ENCODE assay signal across 8 cellular contexts in genomic region chr20:50116368-50116999, GRCh38. TPM values are rescaled to one million over a fixed set of nuclear protein-coding genes. Genes with fewer than 3 reads are reported as not detected.
A peak's percentile ranks its signal among the peaks of the same experiment; 100 is the strongest.
DNase-seq lines count a peak whose midpoint lies in the region; ATAC-seq and TF ChIP-seq lines count a peak whose summit lies in the region.

No MANE protein-coding gene starts in this region.

- no peak for TF ChIP-seq POLR2A in vagina (IDR thresholded peaks at IDR 0.05)

- H3K4me1 ChIP-seq in mesodermal cell (ENCODE audit: control insufficient read depth, insufficient read depth, low read length, poor library complexity, severe bottlenecking) (peaks cover 14% of the 10 kb centered on the region), vagina (peaks cover 49% of the 10 kb centered on the region)

- 91 to 92% methylated on average over 14 to 16 of the region's 19 CpGs for WGBS in mesodermal cell (ENCODE audit: insufficient coverage in 2 of 2), 2 experiments

- TF ChIP-seq CTCF in brain (conservative IDR thresholded peaks at IDR 0.05) (no peak), vagina (IDR thresholded peaks at IDR 0.05) (no peak)

- peak; percentile 63 for DNase-seq in cardiac septum (ENCODE audit: low spot score)
- DNase-seq in Right ventricle myocardium inferior (ENCODE audit: missing footprints): no peak
- DNase-seq in vagina (ENCODE audit: extremely low spot score in 2 of 2): no peak
- no peak for DNase-seq in SW480 (ENCODE audit: low spot score)

- peak overlapping the region; percentile 88 to 98 (median 95) for H3K4me3 Mint-ChIP-seq in brain

- H3K4me3 ChIP-seq in mesodermal cell (ENCODE audit: extremely low read depth, insufficient read depth, low read length, poor library complexity, severe bottlenecking): peak overlapping the region; percentile 53
- H3K4me3 ChIP-seq in vagina: peak overlapping the region; percentile 39 to 46

- no peaks in the 10 kb centered on the region for H3K27me3 Mint-ChIP-seq in brain

- H3K36me3 ChIP-seq in mesodermal cell (ENCODE audit: control insufficient read depth, insufficient read depth, low read length) (no peaks in the 10 kb centered on the region), vagina (no peaks in the 10 kb centered on the region)

- no peaks in the 10 kb centered on the region for H3K27me3 ChIP-seq in vagina

- peaks cover 51% of the 10 kb centered on the region for H3K4me1 Mint-ChIP-seq in brain

- H3K36me3 Mint-ChIP-seq in brain: peaks cover 3% of the 10 kb centered on the region

- intact Hi-C loops in cardiac septum (cut with DNase I): no loop called here
- intact Hi-C loops in Right ventricle myocardium inferior (cut with DNase I): loop anchor here (10.0 kb wide), 1 partner anchor 618 kb away; the partner anchor contains the start of gene PARD6B
- intact Hi-C loops in vagina (cut with DNase I): no loop called here

- H3K9me3 Mint-ChIP-seq in brain: no peaks in the 10 kb centered on the region

- H3K27ac ChIP-seq in mesodermal cell (ENCODE audit: low read depth, low read length, severe bottlenecking) (peak overlapping the region; percentile 49), vagina (peak overlapping the region; percentile 52)

- H3K27ac Mint-ChIP-seq in brain: peak overlapping the region; percentile 88 to 96 (median 94)

- H3K9me3 ChIP-seq in mesodermal cell (ENCODE audit: control insufficient read depth, low read length): no peaks in the 10 kb centered on the region
- no peaks in the 10 kb centered on the region for H3K9me3 ChIP-seq in vagina

- ATAC-seq in Right ventricle myocardium inferior (no peak), GM18873 (IDR thresholded peaks at IDR 0.05; ENCODE audit: low FRiP score, unreplicated experiment) (no peak), HG02852 (IDR thresholded peaks at IDR 0.05; ENCODE audit: unreplicated experiment) (no peak)

RNA-seq across cellular contexts. Expression of gene UBE2V1, which starts 3.5 kb away (rescaled TPM):
- 70.3 TPM for total RNA-seq in cardiac septum
- 74.3 TPM for total RNA-seq in Right ventricle myocardium inferior
- 166 TPM for polyA plus RNA-seq in brain (ENCODE audit: insufficient read depth, low read depth, low replicate concordance)
- polyA plus RNA-seq in mesodermal cell (2013, experiment 1 of 2): 144 TPM
- 165 TPM for polyA plus RNA-seq in mesodermal cell (2013, experiment 2 of 2)
- total RNA-seq in vagina: 74.2 TPM

RNA-seq across cellular contexts. Expression of gene PEDS1, which starts 37.0 kb away (rescaled TPM):
- total RNA-seq in cardiac septum: 15.2 TPM
- total RNA-seq in Right ventricle myocardium inferior: 31.2 TPM
- polyA plus RNA-seq in brain (ENCODE audit: insufficient read depth, low read depth, low replicate concordance): 45.1 TPM
- 40.5 TPM for polyA plus RNA-seq in mesodermal cell (2013, experiment 1 of 2)
- 35.7 TPM for polyA plus RNA-seq in mesodermal cell (2013, experiment 2 of 2)
- total RNA-seq in vagina: 25.5 TPM
